In the genomic region with DNA sequence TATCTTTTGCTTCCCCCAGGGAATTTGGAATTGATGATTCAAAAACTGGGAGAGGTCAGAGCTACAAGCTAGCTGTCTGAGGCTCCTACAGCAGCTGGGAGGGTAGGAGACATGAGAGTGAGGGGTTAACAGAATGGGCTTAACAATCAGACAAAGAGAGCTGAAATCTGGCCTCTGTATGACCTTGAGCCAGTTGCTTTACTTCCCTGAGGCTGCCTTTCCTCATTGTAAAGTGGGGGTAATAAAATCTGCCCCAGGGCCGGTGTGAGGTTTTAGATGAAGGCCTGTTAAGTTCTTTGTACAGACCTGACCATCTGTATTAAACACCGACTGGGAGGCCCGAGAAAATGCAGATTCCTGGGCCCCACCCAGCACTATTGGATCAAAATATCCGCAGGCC, we compare ENCODE assay signal across 26 cellular contexts.
DNase-seq lines count a peak whose midpoint lies in the region; ATAC-seq, FAIRE-seq and TF ChIP-seq lines count a peak whose summit lies in the region.
"Had no signal": no experiment of that assay in that cellular context is flagged by ENCODE, and none has a peak within 500 bp of the region (broad histone marks: within the 10 kb centered on the region; RNA-seq: fewer than 3 reads in every experiment).

No MANE protein-coding gene starts in this region.

- no peaks in the 10 kb centered on the region for H3K9me1 ChIP-seq in K562 (ENCODE audit: control insufficient read depth, insufficient read depth, low read length)

- peak overlapping the region; percentile 46 for H3K27ac Mint-ChIP-seq in neural crest cell (ENCODE audit: unreplicated experiment)
- H3K27ac Mint-ChIP-seq in T-helper 17 cell: no peak overlapping the region
- H3K27ac Mint-ChIP-seq in activated CD4-positive, alpha-beta T cell treated with anti-CD3 and anti-CD28 coated beads for 36 hours: no peak overlapping the region
- H3K27ac Mint-ChIP-seq: CD4-positive, alpha-beta T cell; GM23338; HFFc6 had no signal

- H3K4me1 Mint-ChIP-seq in neural crest cell: peaks cover 12% of the 10 kb centered on the region
- H3K4me1 Mint-ChIP-seq in T-helper 17 cell: no peaks in the 10 kb centered on the region
- no peaks in the 10 kb centered on the region for H3K4me1 Mint-ChIP-seq in activated CD4-positive, alpha-beta T cell treated with anti-CD3 and anti-CD28 coated beads for 36 hours
- H3K4me1 Mint-ChIP-seq: CD8-positive, alpha-beta memory T cell; GM23338 had no signal

- H3K79me2 ChIP-seq in K562 (ENCODE audit: control insufficient read depth, insufficient read depth, low read length): no peaks in the 10 kb centered on the region

- no peak overlapping the region for H3K9ac ChIP-seq in K562 (ENCODE audit: insufficient read depth in 1 of 2, low read depth in 2 of 2, low read length in 2 of 2)
- H3K9ac ChIP-seq: BLaER1 treated with 17β-estradiol and CSF1 and Interleukin-3, amounts not matched to agents 10 nM and 100 nM had no signal

- H3K9me3 ChIP-seq in K562 (replicated peaks; ENCODE audit: control insufficient read depth, insufficient read depth, low read depth, low read length) (no peaks in the 10 kb centered on the region), T-helper 17 cell (ENCODE audit: control insufficient read depth, low read length, poor library complexity, severe bottlenecking) (no peaks in the 10 kb centered on the region)
- H3K9me3 ChIP-seq: BE2C; BLaER1 treated with 17β-estradiol and CSF1 and Interleukin-3, amounts not matched to agents 10 nM and 100 nM; HAP-1 had no signal

- H3K27me3 Mint-ChIP-seq in neural crest cell (ENCODE audit: low read depth): peaks cover 15% of the 10 kb centered on the region
- H3K27me3 Mint-ChIP-seq in T-helper 17 cell: no peaks in the 10 kb centered on the region
- H3K27me3 Mint-ChIP-seq in activated CD4-positive, alpha-beta T cell treated with anti-CD3 and anti-CD28 coated beads for 36 hours: no peaks in the 10 kb centered on the region
- H3K27me3 Mint-ChIP-seq: CD4-positive, alpha-beta T cell had no signal

- no peak for TF ChIP-seq EP300 in K562 (IDR thresholded peaks at IDR 0.05; ENCODE audit: low read length)

- no peak for TF ChIP-seq RAD21 in K562 (CRISPR knock-in tag; conservative IDR thresholded peaks at IDR 0.05 in 1 of 2, IDR thresholded peaks at IDR 0.05 in 1 of 2)

- H3K4me1 ChIP-seq in K562 (replicated peaks in 1 of 2; ENCODE audit: control insufficient read depth in 2 of 2, insufficient read depth in 2 of 2, low read length in 2 of 2): no peaks in the 10 kb centered on the region
- H3K4me1 ChIP-seq: A549; BE2C; BLaER1 treated with 17β-estradiol and CSF1 and Interleukin-3, amounts not matched to agents 10 nM and 100 nM; HAP-1 had no signal

- no TSS peak for BruUV-seq in K562 (replicated peaks; lab: Mats Ljungman, UMichigan)

- H3K36me3 Mint-ChIP-seq in neural crest cell (ENCODE audit: low read depth) (no peaks in the 10 kb centered on the region), T-helper 17 cell (ENCODE audit: low read depth) (no peaks in the 10 kb centered on the region)
- H3K36me3 Mint-ChIP-seq in activated CD4-positive, alpha-beta T cell treated with anti-CD3 and anti-CD28 coated beads for 36 hours (ENCODE audit: low read depth): no peaks in the 10 kb centered on the region
- H3K36me3 Mint-ChIP-seq: CD8-positive, alpha-beta memory T cell had no signal

- no peak overlapping the region for H3K4me2 ChIP-seq in K562 (ENCODE audit: insufficient read depth, low read length)
- H3K4me2 ChIP-seq: A549; BLaER1 treated with 17β-estradiol and CSF1 and Interleukin-3, amounts not matched to agents 10 nM and 100 nM; GM23338 had no signal

- 0% methylated on average over 4 of the region's 4 CpGs for WGBS in K562 (ENCODE audit: insufficient coverage, low coverage, missing lambda C conversion rate)

- CTCF ChIA-PET in K562 (lab: Yijun Ruan, JAX; ENCODE audit: low intra/inter-chr PET ratio): no interaction called here
- CTCF ChIA-PET in activated CD4-positive, alpha-beta T cell treated with anti-CD3 and anti-CD28 coated beads for 36 hours (lab: Charles Lee): no interaction called here

- H4K20me1 ChIP-seq in K562 (replicated peaks; ENCODE audit: control insufficient read depth, insufficient read depth, low read length): no peaks in the 10 kb centered on the region
- H4K20me1 ChIP-seq: BLaER1 treated with 17β-estradiol and CSF1 and Interleukin-3, amounts not matched to agents 10 nM and 100 nM had no signal

- in situ Hi-C loops in K562 (cut with MboI): no loop called here

- no peaks in the 10 kb centered on the region for H3K9me3 Mint-ChIP-seq in neural crest cell
- H3K9me3 Mint-ChIP-seq in activated CD4-positive, alpha-beta T cell treated with anti-CD3 and anti-CD28 coated beads for 36 hours (ENCODE audit: low read depth): no peaks in the 10 kb centered on the region
- H3K9me3 Mint-ChIP-seq: CD4-positive, alpha-beta T cell; GM23338 had no signal

- intact Hi-C loops in K562 (cut with micrococcal nuclease): no loop called here
- intact Hi-C loops in left colon (cut with DNase I, micrococcal nuclease): no loop called here
- intact Hi-C loops in activated CD4-positive, alpha-beta T cell treated with anti-CD3 and anti-CD28 coated beads for 36 hours (cut with DNase I, micrococcal nuclease): no loop called here

- H3K27ac ChIP-seq in K562 (ENCODE audit: extremely low read depth, low read depth, low read length): no peak overlapping the region
- H3K27ac ChIP-seq: A549; BLaER1 treated with 17β-estradiol and CSF1 and Interleukin-3, amounts not matched to agents 10 nM and 100 nM had no signal

- H3K4me3 Mint-ChIP-seq in neural crest cell: no peak overlapping the region
- H3K4me3 Mint-ChIP-seq in T-helper 17 cell: no peak overlapping the region
- H3K4me3 Mint-ChIP-seq in activated CD4-positive, alpha-beta T cell treated with anti-CD3 and anti-CD28 coated beads for 36 hours: no peak overlapping the region
- H3K4me3 Mint-ChIP-seq: CD4-positive, alpha-beta T cell; CD8-positive, alpha-beta memory T cell; GM23338; HFFc6 had no signal

- H3K36me3 ChIP-seq in K562 (ENCODE audit: control insufficient read depth, insufficient read depth, low read length): no peaks in the 10 kb centered on the region
- H3K36me3 ChIP-seq: BE2C; BLaER1 treated with 17β-estradiol and CSF1 and Interleukin-3, amounts not matched to agents 10 nM and 100 nM; HAP-1 had no signal

- TF ChIP-seq POLR2A in K562 (conservative IDR thresholded peaks at IDR 0.05): no peak

- FAIRE-seq in K562 (lab: Jason Lieb, UNC): no peak
- FAIRE-seq: A549, D721Med, GM12878, GM19239, H54 had no signal

- DNase-seq in NCI-H69 (lab: John Stamatoyannopoulos, UW) (peak; percentile 32), K562 (ENCODE audit: extremely low read depth in 1 of 4, low spot score in 3 of 4) (no peak), left colon (peak in 1 of 2 donors; percentile 33), neural crest cell (ENCODE audit: low read depth, low spot score) (no peak), T-helper 17 cell (no peak), NCI-H510A (lab: John Stamatoyannopoulos, UW) (no peak), hepatic stellate cell (ENCODE audit: low spot score) (no peak)
- DNase-seq in activated CD4-positive, alpha-beta T cell treated with anti-CD3 and anti-CD28 coated beads for 36 hours: no peak
- DNase-seq: 8988T; ACHN; AML-193; BE2C; CD4-positive, alpha-beta T cell; CD8-positive, alpha-beta memory T cell; DMS 273 treated with DMSO at 0.1 percent for 48 hours; EL; GDM1; HFFc6 had no signal

- H2AFZ ChIP-seq in K562 (ENCODE audit: low read depth, low read length): no peak overlapping the region
- H2AFZ ChIP-seq: GM23338 had no signal

- peaks cover 2 to 18% of the 10 kb centered on the region in 2 experiments; a peak in 3 of 5 replicates for H3K27me3 ChIP-seq in K562 (ENCODE audit: control insufficient read depth in 2 of 2, insufficient read depth in 2 of 2, low read length in 2 of 2)
- H3K27me3 ChIP-seq: BE2C; BLaER1 treated with 17β-estradiol and CSF1 and Interleukin-3, amounts not matched to agents 10 nM and 100 nM had no signal

- ATAC-seq in K562 (no peak), left colon (peak; percentile 82), T-helper 17 cell (no peak)
- ATAC-seq in activated CD4-positive, alpha-beta T cell treated with anti-CD3 and anti-CD28 coated beads for 36 hours: no peak
- ATAC-seq: A549, GM12878, GM23338 had no signal

- POLR2A ChIA-PET in K562 (lab: Yijun Ruan, JAX): interaction anchor here (0.8 kb wide), 1 partner anchor 1607 kb away, joined by 3 read pairs; no protein-coding TSS in a partner anchor
- POLR2A ChIA-PET in activated CD4-positive, alpha-beta T cell treated with anti-CD3 and anti-CD28 coated beads for 36 hours (lab: Charles Lee): no interaction called here

- no peak overlapping the region for H3K4me3 ChIP-seq in K562
- H3K4me3 ChIP-seq: A549; BLaER1 treated with 17β-estradiol and CSF1 and Interleukin-3, amounts not matched to agents 10 nM and 100 nM; GM12878; GM23338; HAP-1 had no signal

- no peak for TF ChIP-seq CTCF in K562 (IDR thresholded peaks at IDR 0.05 in 2 of 3, conservative IDR thresholded peaks at IDR 0.05 in 1 of 3; ENCODE audit: insufficient read depth in 2 of 3, low read depth in 1 of 3, low read length in 3 of 3)
- no peak for TF ChIP-seq CTCF in neural crest cell (conservative IDR thresholded peaks at IDR 0.05)

TF ChIP-seq in K562, 482 proteins besides CTCF, POLR2A, EP300 and RAD21 (continues in another document):
- TF ChIP-seq MLX (CRISPR knock-in tag; conservative IDR thresholded peaks at IDR 0.05): no peak
- TF ChIP-seq, protein P1, sequence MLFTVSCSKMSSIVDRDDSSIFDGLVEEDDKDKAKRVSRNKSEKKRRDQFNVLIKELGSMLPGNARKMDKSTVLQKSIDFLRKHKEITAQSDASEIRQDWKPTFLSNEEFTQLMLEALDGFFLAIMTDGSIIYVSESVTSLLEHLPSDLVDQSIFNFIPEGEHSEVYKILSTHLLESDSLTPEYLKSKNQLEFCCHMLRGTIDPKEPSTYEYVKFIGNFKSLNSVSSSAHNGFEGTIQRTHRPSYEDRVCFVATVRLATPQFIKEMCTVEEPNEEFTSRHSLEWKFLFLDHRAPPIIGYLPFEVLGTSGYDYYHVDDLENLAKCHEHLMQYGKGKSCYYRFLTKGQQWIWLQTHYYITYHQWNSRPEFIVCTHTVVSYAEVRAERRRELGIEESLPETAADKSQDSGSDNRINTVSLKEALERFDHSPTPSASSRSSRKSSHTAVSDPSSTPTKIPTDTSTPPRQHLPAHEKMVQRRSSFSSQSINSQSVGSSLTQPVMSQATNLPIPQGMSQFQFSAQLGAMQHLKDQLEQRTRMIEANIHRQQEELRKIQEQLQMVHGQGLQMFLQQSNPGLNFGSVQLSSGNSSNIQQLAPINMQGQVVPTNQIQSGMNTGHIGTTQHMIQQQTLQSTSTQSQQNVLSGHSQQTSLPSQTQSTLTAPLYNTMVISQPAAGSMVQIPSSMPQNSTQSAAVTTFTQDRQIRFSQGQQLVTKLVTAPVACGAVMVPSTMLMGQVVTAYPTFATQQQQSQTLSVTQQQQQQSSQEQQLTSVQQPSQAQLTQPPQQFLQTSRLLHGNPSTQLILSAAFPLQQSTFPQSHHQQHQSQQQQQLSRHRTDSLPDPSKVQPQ (CRISPR knock-in tag; IDR thresholded peaks at IDR 0.05; ENCODE audit: borderline replicate concordance): no peak
